In the genomic region with DNA sequence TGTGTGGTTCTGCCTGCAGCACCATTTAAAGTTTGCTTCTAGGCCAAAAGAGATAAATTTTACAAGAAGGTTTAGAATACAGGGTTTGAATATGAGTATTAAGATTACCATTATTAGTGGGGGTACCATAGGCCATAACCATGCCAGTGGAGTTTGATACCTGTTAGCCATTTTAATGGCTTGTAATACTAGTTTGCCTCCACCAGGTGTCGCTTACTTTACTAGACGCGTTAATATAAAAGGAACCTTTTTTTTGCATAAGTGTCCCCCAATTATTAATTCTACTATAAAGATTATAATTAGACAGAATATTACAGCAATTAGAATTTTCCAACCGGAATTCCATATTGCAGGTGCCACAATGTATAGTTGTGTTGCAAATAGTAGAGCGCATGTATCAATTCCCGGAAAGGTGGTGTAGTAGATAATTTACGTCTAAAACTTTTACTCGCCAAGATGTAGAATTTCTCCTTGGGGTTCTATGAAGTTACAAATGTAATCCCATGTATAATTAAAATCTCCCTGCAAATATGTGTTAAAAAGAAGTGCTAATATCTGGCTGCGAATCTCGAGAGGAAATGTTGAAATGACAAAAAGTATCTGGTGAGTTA, we compare ENCODE assay signal across 10 cellular contexts. TPM values are rescaled to one million over a fixed set of nuclear protein-coding genes. Genes with fewer than 3 reads are reported as not detected.
DNase-seq lines count a peak whose midpoint lies in the region; ATAC-seq and TF ChIP-seq lines count a peak whose summit lies in the region.
"Had no signal": no experiment of that assay in that cellular context is flagged by ENCODE, and none has a peak within 500 bp of the region (broad histone marks: within the 10 kb centered on the region; RNA-seq: fewer than 3 reads in every experiment).

No MANE protein-coding gene starts in this region.

- ATAC-seq in heart left ventricle (no peak), PC-3 (no peak), upper lobe of left lung (ENCODE audit: low FRiP score in 2 of 2) (no peak), GM21367 (IDR thresholded peaks at IDR 0.05; ENCODE audit: unreplicated experiment) (no peak), HG03280 (IDR thresholded peaks at IDR 0.05; ENCODE audit: unreplicated experiment) (no peak)

- no peak for TF ChIP-seq EP300 in upper lobe of left lung (IDR thresholded peaks at IDR 0.05)

- intact Hi-C loops in heart left ventricle (cut with DNase I), result no loop called here
- intact Hi-C loops in cardiac septum (cut with DNase I), result no loop called here
- intact Hi-C loops in PC-3 (cut with micrococcal nuclease), result no loop called here

- 70 to 72% (median 71%) methylated on average over 10 of the region's 10 CpGs for WGBS in heart left ventricle, 4 donors
- WGBS in upper lobe of left lung, 2 donors, result 64 to 68% methylated on average over 10 of the region's 10 CpGs

- H3F3A ChIP-seq in PC-3 (ENCODE audit: low read length, unreplicated experiment), result no peaks in the 10 kb centered on the region

- no TSS peak for BruUV-seq in PC-3 (replicated peaks; lab: Mats Ljungman, UMichigan)

- H3K27ac ChIP-seq in heart left ventricle (no peak overlapping the region), PC-3 (ENCODE audit: low read length) (no peak overlapping the region), upper lobe of left lung (no peak overlapping the region)

- peaks cover 0 to 8% (median 0%) of the 10 kb centered on the region in 9 donors for H3K27me3 ChIP-seq in heart left ventricle
- H3K27me3 ChIP-seq in PC-3 (ENCODE audit: low read length), result peaks cover 50% of the 10 kb centered on the region
- H3K27me3 ChIP-seq in upper lobe of left lung, result no peaks in the 10 kb centered on the region

- CTCF ChIA-PET in PC-3 (lab: Charles Lee), result no interaction called here

- no peaks in the 10 kb centered on the region for H4K20me1 ChIP-seq in PC-3 (ENCODE audit: low read length)

- H3K9ac ChIP-seq in PC-3 (ENCODE audit: low read length), result no peak overlapping the region

- TF ChIP-seq POLR2A in heart left ventricle (IDR thresholded peaks at IDR 0.05) (no peak), upper lobe of left lung (IDR thresholded peaks at IDR 0.05) (no peak)

- TF ChIP-seq CTCF in heart left ventricle (IDR thresholded peaks at IDR 0.05) (peak in 11 of 12 donors; percentile 8 to 50 (median 40)), PC-3 (conservative IDR thresholded peaks at IDR 0.05; ENCODE audit: low read depth, low read length) (peak; percentile 79), fibroblast of mammary gland (conservative IDR thresholded peaks at IDR 0.05; ENCODE audit: control insufficient read depth, insufficient read depth, low read depth, low read length) (peak; percentile 61), upper lobe of left lung (IDR thresholded peaks at IDR 0.05) (peak; percentile 26 to 57 (median 48))

- DNase-seq in heart left ventricle, result no peak
- DNase-seq in cardiac septum (ENCODE audit: low spot score), result no peak
- DNase-seq in PC-3, result peak; percentile 71
- DNase-seq in fibroblast of mammary gland (ENCODE audit: low read depth), result peak; percentile 7
- no peak for DNase-seq in upper lobe of left lung
- DNase-seq in activated T-cell treated with anti-CD3 and anti-CD28 coated beads for 4 hours, result no peak
- DNase-seq: GF-D8 had no signal

- no peak overlapping the region for H3K4me2 ChIP-seq in PC-3 (ENCODE audit: low read length)

- H3K36me3 ChIP-seq in heart left ventricle, result no peaks in the 10 kb centered on the region
- H3K36me3 ChIP-seq in PC-3 (ENCODE audit: low read depth, low read length), result no peaks in the 10 kb centered on the region
- H3K36me3 ChIP-seq in upper lobe of left lung, result no peaks in the 10 kb centered on the region

- no peaks in the 10 kb centered on the region for H3K79me2 ChIP-seq in PC-3 (ENCODE audit: low read length)

- no peaks in the 10 kb centered on the region for H3K9me2 ChIP-seq in PC-3 (replicated peaks; ENCODE audit: low read length)

- POLR2A ChIA-PET in PC-3 (lab: Charles Lee; ENCODE audit: unreplicated experiment), result no interaction called here

- H2AFZ ChIP-seq in PC-3 (ENCODE audit: low read length), result no peak overlapping the region

- H3K9me3 ChIP-seq in heart left ventricle (no peaks in the 10 kb centered on the region), PC-3 (ENCODE audit: low read length) (no peaks in the 10 kb centered on the region), upper lobe of left lung (no peaks in the 10 kb centered on the region)

- H3K4me1 ChIP-seq in heart left ventricle (peaks cover 0 to 4% (median 0%) of the 10 kb centered on the region in 12 donors), PC-3 (ENCODE audit: insufficient read depth, low read length) (no peaks in the 10 kb centered on the region), upper lobe of left lung (no peaks in the 10 kb centered on the region)

- H3K4me3 ChIP-seq in heart left ventricle (no peak overlapping the region), PC-3 (ENCODE audit: low read length) (no peak overlapping the region), fibroblast of mammary gland (ENCODE audit: control insufficient read depth, low read depth, low read length) (no peak overlapping the region), upper lobe of left lung (no peak overlapping the region)

RNA-seq across cellular contexts. Expression of a gene that starts 16.1 kb away (rescaled TPM):
- total RNA-seq in heart left ventricle (not detected), cardiac septum (not detected), PC-3 (2014; rRNA removed) (not detected in 2 replicates), upper lobe of left lung (1 to 10 TPM in 1 of 6 donors, not detected in 5; 9.4 TPM)
- polyA plus RNA-seq in heart left ventricle, result under 1 TPM in 1 of 2 donors, not detected in 1; 0.18 TPM
- total RNA-seq: HT1080 had no signal

RNA-seq across cellular contexts. Expression of a gene that starts 35.1 kb away (rescaled TPM):
- total RNA-seq in heart left ventricle (10 to 100 TPM in 4 of 9 donors, 1 to 10 TPM in 5; 5.4 to 57.1 (median 9.8) TPM), cardiac septum (8.2 TPM), PC-3 (2014; rRNA removed) (2.1 and 3.6 TPM in 2 replicates), upper lobe of left lung (100 to 1,000 TPM in 5 of 6 donors, 10 to 100 TPM in 1; 90.9 to 216 (median 183) TPM)
- polyA plus RNA-seq in heart left ventricle, result 1 to 10 TPM; 2.7 to 3.5 TPM
- total RNA-seq: HT1080 had no signal

RNA-seq across cellular contexts. Expression of a gene that starts 53.1 kb away (rescaled TPM):
- 1 to 10 TPM in 3 of 9 donors, under 1 TPM in 6; 0.15 to 2.7 (median 0.50) TPM for total RNA-seq in heart left ventricle
- polyA plus RNA-seq in heart left ventricle, result under 1 TPM; 0.12 to 0.69 TPM
- total RNA-seq in cardiac septum, result 0.51 TPM
- 0.07 and 0.29 TPM in 2 replicates for total RNA-seq in PC-3 (2014; rRNA removed)
- total RNA-seq in upper lobe of left lung, result 10 to 100 TPM in 3 of 6 donors, 1 to 10 TPM in 3; 4.0 to 35.6 (median 8.6) TPM
- total RNA-seq: HT1080 had no signal

Comparison
In these comparisons a context has a peak if more than half of its experiments do, and no peak if none do; other contexts are left out.
1. DNase-seq: peak in PC-3 (single experiment) and fibroblast of mammary gland (single experiment); none in heart left ventricle (0 of 5), cardiac septum (single experiment), upper lobe of left lung (0 of 2) and activated T-cell treated with anti-CD3 and anti-CD28 coated beads for 4 hours (single experiment).
2. Peak in every context shown above with its lines, with median percentiles within 50 percentile points of each other: CTCF ChIP-seq.